ENCODE assay signal across 10 cellular contexts in the genomic region with DNA sequence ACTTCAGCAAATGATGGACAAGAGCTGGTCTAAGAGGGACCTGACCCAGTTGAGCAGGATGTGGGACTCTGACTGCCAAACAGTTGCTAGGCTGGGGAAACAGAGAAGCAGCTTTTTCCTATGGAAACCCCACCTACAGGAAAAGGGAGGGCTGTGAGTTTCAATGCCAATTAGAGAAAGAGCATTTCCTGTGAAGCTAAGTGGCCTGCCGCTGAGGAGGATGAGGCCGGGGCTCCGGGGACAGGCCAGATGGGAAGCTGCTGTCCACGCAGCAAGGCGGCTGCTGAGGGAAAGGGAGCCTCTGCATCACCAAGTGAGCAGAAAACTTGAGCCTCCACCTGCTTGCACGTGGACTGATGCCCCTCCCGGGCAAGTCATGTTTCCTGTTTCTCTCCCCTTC. TPM values are rescaled to one million over a fixed set of nuclear protein-coding genes. Genes with fewer than 3 reads are reported as not detected.
DNase-seq lines count a peak whose midpoint lies in the region; ATAC-seq and TF ChIP-seq lines count a peak whose summit lies in the region.
"Had no signal": no experiment of that assay in that cellular context is flagged by ENCODE, and none has a peak within 500 bp of the region (broad histone marks: within the 10 kb centered on the region; RNA-seq: fewer than 3 reads in every experiment).

A gene (minus strand): TSS at position 90 of the 400 bp plus-strand sequence. CDS start 351 bp downstream, outside the sequence.

- no peaks in the 10 kb centered on the region for H3K9me2 ChIP-seq in SK-N-SH

- H3K27me3 Mint-ChIP-seq in chondrocyte (ENCODE audit: low read depth), result no peaks in the 10 kb centered on the region

- H3K27me3 ChIP-seq in SK-N-SH (ENCODE audit: insufficient read depth) (no peaks in the 10 kb centered on the region), skeletal muscle tissue (ENCODE audit: control insufficient read depth in 3 of 3, insufficient read depth in 3 of 3, low read length in 3 of 3) (no peaks in the 10 kb centered on the region)

- peaks cover 0 to 17% of the 10 kb centered on the region in 2 experiments; a peak in 2 of 4 replicates for H3K4me1 ChIP-seq in SK-N-SH (ENCODE audit: control insufficient read depth in 1 of 2, insufficient read depth in 2 of 2, low read depth in 1 of 2, low read length in 1 of 2)
- H3K4me1 ChIP-seq in skeletal muscle tissue (ENCODE audit: control insufficient read depth in 3 of 3, insufficient read depth in 3 of 3, low read length in 3 of 3), result peaks cover 18 to 39% (median 30%) of the 10 kb centered on the region in 3 donors

- H3K4me2 ChIP-seq in SK-N-SH, result no peak within 1 kb of the TSS
- H3K4me2 ChIP-seq: A549 had no signal

- no peak for TF ChIP-seq EP300 in SK-N-SH (IDR thresholded peaks at IDR 0.05; ENCODE audit: borderline replicate concordance in 1 of 2, low read depth in 1 of 2, low read length in 1 of 2)

- no peaks in the 10 kb centered on the region for H3F3A ChIP-seq in SK-N-SH (replicated peaks; ENCODE audit: insufficient read depth)

- no peak within 1 kb of the TSS for H3K27ac ChIP-seq in SK-N-SH (ENCODE audit: low read depth in 2 of 2, low read length in 1 of 2)
- H3K27ac ChIP-seq in skeletal muscle tissue (ENCODE audit: low read depth, low read length), result peak within 1 kb of the TSS; percentile 62
- H3K27ac ChIP-seq: A549 had no signal

- CTCF ChIA-PET in SK-N-SH (lab: Yijun Ruan, JAX), result interaction anchor here (1.0 to 9.7 kb wide), 11 partner anchors 12 to 293 kb away, joined by 3 to 325 read pairs (median 55); a partner anchor contains a TSS

- peaks cover 6% of the 10 kb centered on the region for H3K4me1 Mint-ChIP-seq in chondrocyte (ENCODE audit: low read depth)

- H4K20me1 ChIP-seq in SK-N-SH (ENCODE audit: insufficient read depth), result no peaks in the 10 kb centered on the region

- H3K79me2 ChIP-seq in SK-N-SH (ENCODE audit: insufficient read depth), result no peaks in the 10 kb centered on the region

- no peak for ATAC-seq in HG03460 (IDR thresholded peaks at IDR 0.05; ENCODE audit: unreplicated experiment)
- ATAC-seq: A549 had no signal

- H3K9ac ChIP-seq in SK-N-SH, result no peak within 1 kb of the TSS
- H3K9ac ChIP-seq in skeletal muscle tissue (ENCODE audit: low read depth in 1 of 3, low read length in 3 of 3), result peak within 1 kb of the TSS; percentile 15 to 29 (median 25)

- POLR2A ChIA-PET in SK-N-SH (lab: Yijun Ruan, JAX), result no interaction called here

- TF ChIP-seq RAD21 in SK-N-SH (IDR thresholded peaks at IDR 0.05; ENCODE audit: low read length), result no peak

- H3K9me3 ChIP-seq in SK-N-SH (no peaks in the 10 kb centered on the region), skeletal muscle tissue (ENCODE audit: control insufficient read depth in 3 of 3, low read length in 3 of 3) (no peaks in the 10 kb centered on the region)
- H3K9me3 ChIP-seq: A549 had no signal

- no peak within 1 kb of the TSS for H2AFZ ChIP-seq in SK-N-SH (ENCODE audit: low read depth)

- H3K9me3 Mint-ChIP-seq in chondrocyte (ENCODE audit: low read depth), result no peaks in the 10 kb centered on the region

- WGBS in SK-N-SH (ENCODE audit: low lambda C conversion rate), result 36% methylated on average over 6 of the region's 7 CpGs

- DNase-seq in NCI-H1417 (lab: John Stamatoyannopoulos, UW) (peak in 2 of 3 experiments; percentile 24 to 63), NCI-H1417 treated with DMSO at 0.1 percent for 48 hours (lab: John Stamatoyannopoulos, UW) (no peak), SK-N-SH (peak; percentile 58), fibroblast of mammary gland (ENCODE audit: low read depth) (peak; percentile 14), chondrocyte (ENCODE audit: low spot score) (no peak), NCI-H446 (lab: John Stamatoyannopoulos, UW) (no peak)
- DNase-seq: occipital lobe had no signal

- H3K36me3 ChIP-seq in SK-N-SH (replicated peaks in 1 of 2; ENCODE audit: control insufficient read depth in 1 of 2, insufficient read depth in 2 of 2, low read length in 1 of 2) (no peaks in the 10 kb centered on the region), skeletal muscle tissue (ENCODE audit: control insufficient read depth in 3 of 3, insufficient read depth in 3 of 3, low read length in 3 of 3) (no peaks in the 10 kb centered on the region)

- H3K36me3 Mint-ChIP-seq in chondrocyte (ENCODE audit: low read depth), result no peaks in the 10 kb centered on the region

- no peak within 1 kb of the TSS for H3K4me3 Mint-ChIP-seq in chondrocyte (ENCODE audit: unreplicated experiment)

- H3K4me3 ChIP-seq in SK-N-SH (ENCODE audit: low read depth in 2 of 2, low read length in 1 of 2) (no peak within 1 kb of the TSS), fibroblast of mammary gland (ENCODE audit: control insufficient read depth, low read depth, low read length) (no peak within 1 kb of the TSS), skeletal muscle tissue (ENCODE audit: low read length in 3 of 3) (peak within 1 kb of the TSS; percentile 37 to 56 (median 55))
- H3K4me3 ChIP-seq: A549 had no signal

- H3K27ac Mint-ChIP-seq in chondrocyte (ENCODE audit: unreplicated experiment), result no peak within 1 kb of the TSS

- TF ChIP-seq CTCF in SK-N-SH (IDR thresholded peaks at IDR 0.05) (no peak), fibroblast of mammary gland (conservative IDR thresholded peaks at IDR 0.05; ENCODE audit: control insufficient read depth, insufficient read depth, low read depth, low read length) (no peak), chondrocyte (IDR thresholded peaks at IDR 0.05) (no peak)

TF ChIP-seq in SK-N-SH, 30 proteins besides CTCF, POLR2A, EP300 and RAD21:
- no peak for TF ChIP-seq FOSL2 (IDR thresholded peaks at IDR 0.05; ENCODE audit: borderline replicate concordance, low read depth)
- TF ChIP-seq, protein P1, sequence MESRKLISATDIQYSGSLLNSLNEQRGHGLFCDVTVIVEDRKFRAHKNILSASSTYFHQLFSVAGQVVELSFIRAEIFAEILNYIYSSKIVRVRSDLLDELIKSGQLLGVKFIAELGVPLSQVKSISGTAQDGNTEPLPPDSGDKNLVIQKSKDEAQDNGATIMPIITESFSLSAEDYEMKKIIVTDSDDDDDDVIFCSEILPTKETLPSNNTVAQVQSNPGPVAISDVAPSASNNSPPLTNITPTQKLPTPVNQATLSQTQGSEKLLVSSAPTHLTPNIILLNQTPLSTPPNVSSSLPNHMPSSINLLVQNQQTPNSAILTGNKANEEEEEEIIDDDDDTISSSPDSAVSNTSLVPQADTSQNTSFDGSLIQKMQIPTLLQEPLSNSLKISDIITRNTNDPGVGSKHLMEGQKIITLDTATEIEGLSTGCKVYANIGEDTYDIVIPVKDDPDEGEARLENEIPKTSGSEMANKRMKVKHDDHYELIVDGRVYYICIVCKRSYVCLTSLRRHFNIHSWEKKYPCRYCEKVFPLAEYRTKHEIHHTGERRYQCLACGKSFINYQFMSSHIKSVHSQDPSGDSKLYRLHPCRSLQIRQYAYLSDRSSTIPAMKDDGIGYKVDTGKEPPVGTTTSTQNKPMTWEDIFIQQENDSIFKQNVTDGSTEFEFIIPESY (IDR thresholded peaks at IDR 0.05; ENCODE audit: borderline replicate concordance, low read depth), result no peak
- no peak for TF ChIP-seq NFIC (IDR thresholded peaks at IDR 0.05; ENCODE audit: borderline replicate concordance)
- no peak for TF ChIP-seq TEAD4 (IDR thresholded peaks at IDR 0.05; ENCODE audit: borderline replicate concordance, insufficient read depth)
- TF ChIP-seq EZH2phosphoT487 (IDR thresholded peaks at IDR 0.05; ENCODE audit: borderline replicate concordance, low read depth), result no peak
- no peak for TF ChIP-seq SIN3A (IDR thresholded peaks at IDR 0.05; ENCODE audit: borderline replicate concordance, low read depth, low read length)

RNA-seq across cellular contexts. Expression of the gene that starts here (rescaled TPM):
- polyA plus RNA-seq in SK-N-SH (2012; rRNA removed), result 0.02 and 0.08 TPM in 2 replicates
- polyA plus RNA-seq in SK-N-SH (2012; cell fraction: cytosol; rRNA removed), result under 0.01 and 0.01 TPM in 2 replicates
- polyA plus RNA-seq in SK-N-SH (2012; cell fraction: nucleus; rRNA removed), result 0.02 TPM in 2 replicates
- total RNA-seq in skeletal muscle tissue (12.0 TPM), chondrocyte (0.02 TPM in 1 of 3 replicates, not detected in the others)
- polyA plus RNA-seq: A549 had no signal

Comparison
In these comparisons a context has a peak if more than half of its experiments do, and no peak if none do; other contexts are left out.
1. RNA of the gene that starts here (total RNA-seq): 12.0 TPM in skeletal muscle tissue (single experiment); 0.02 TPM in chondrocyte; every median in the first group is over 10 times any median in the second.
2. DNase-seq: peak in NCI-H1417 (2 of 3) and fibroblast of mammary gland (single experiment); none in NCI-H1417 treated with DMSO at 0.1 percent for 48 hours (single experiment), chondrocyte (single experiment) and NCI-H446 (0 of 2).
3. Peak in DNase-seq in SK-N-SH; RNA of the gene not detected or under 1 TPM.
4. H3K4me3 ChIP-seq: peak in skeletal muscle tissue (3 of 3); none in SK-N-SH (0 of 2) and fibroblast of mammary gland (single experiment).